ENCODE assay signal across 20 cellular contexts in the genomic region with DNA sequence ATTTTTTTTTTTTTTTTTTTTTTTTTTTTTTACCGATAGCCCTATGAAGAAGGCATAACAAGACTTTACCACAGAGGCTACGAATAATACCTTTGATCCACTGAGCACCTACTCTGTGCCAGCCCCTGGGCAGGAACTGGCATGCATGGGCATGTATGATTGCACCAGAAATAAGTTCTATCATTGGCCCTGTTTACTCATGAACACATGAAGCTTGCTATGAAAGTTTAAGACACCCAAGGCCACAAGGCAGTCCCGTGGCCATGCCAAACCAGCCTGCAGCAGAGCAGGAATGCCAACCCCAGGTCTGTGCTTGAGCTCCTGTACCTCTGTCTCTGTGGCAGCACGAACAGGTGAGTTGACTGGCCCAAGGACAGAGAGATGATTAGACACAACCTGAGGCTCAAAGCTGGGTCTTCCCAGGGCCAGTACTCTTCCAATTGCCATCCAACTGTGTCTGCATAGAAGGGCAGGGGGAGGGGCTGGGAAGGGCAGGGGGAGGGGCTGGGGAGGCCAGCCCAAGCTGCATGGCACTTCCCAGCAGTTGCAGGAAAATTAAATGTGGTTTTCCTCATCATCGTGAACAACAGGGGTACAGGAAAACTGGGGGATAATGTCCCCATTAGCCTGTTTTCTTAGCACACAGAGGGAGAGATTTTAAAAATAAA.
"Had no signal": no experiment of that assay in that cellular context is flagged by ENCODE, and none has a peak within 500 bp of the region (broad histone marks: within the 10 kb centered on the region; RNA-seq: fewer than 3 reads in every experiment).

No MANE protein-coding gene starts in this region.

- H3K9me3 ChIP-seq: body of pancreas, esophagus muscularis mucosa, gastrocnemius medialis, lower lobe of right lung, sigmoid colon, testis, vagina had no signal

- DNase-seq: activated gamma-delta T cell treated with Interleukin-2 at 50 U/mL for 16 hours; activated T-cell treated with anti-CD3 and anti-CD28 coated beads, Interleukin-2, amount 50 U/mL, for 1 hour; anterior cingulate cortex; body of pancreas; caudate nucleus; dermis blood vessel endothelial cell; effector CD8-positive, alpha-beta T cell; gastrocnemius medialis; hypothalamus; lower lobe of right lung; retina; sigmoid colon; stimulated activated CD4-positive, alpha-beta T cell treated with anti-CD3 and anti-CD28 coated beads, Interleukin-15, amount 100 ng/mL, for 24 hours; stimulated activated naive B cell treated with anti-CD40 and anti-IgM and Interleukin-4, amounts not matched to agents 10 μg/mL and 1 μg/mL and 100 μg/mL, for 72 hours; testis had no signal

- H3K4me1 ChIP-seq: body of pancreas, esophagus muscularis mucosa, gastrocnemius medialis, lower lobe of right lung, sigmoid colon, testis, vagina had no signal

- H3K36me3 ChIP-seq: esophagus muscularis mucosa, gastrocnemius medialis, lower lobe of right lung, sigmoid colon, vagina had no signal

- ATAC-seq: body of pancreas; gastrocnemius medialis; left lobe of liver; lower lobe of right lung; naive thymus-derived CD8-positive, alpha-beta T cell; stimulated activated naive B cell treated with anti-CD40 and anti-IgM and Interleukin-4, amounts not matched to agents 10 μg/mL and 1 μg/mL and 100 μg/mL, for 72 hours had no signal

- H3K4me2 ChIP-seq: smooth muscle cell had no signal

- H3K4me3 ChIP-seq: body of pancreas, esophagus muscularis mucosa, gastrocnemius medialis, lower lobe of right lung, sigmoid colon, smooth muscle cell, testis, vagina had no signal

- H3K27me3 ChIP-seq: body of pancreas, esophagus muscularis mucosa, testis, vagina had no signal

- H3K27ac ChIP-seq: body of pancreas, esophagus muscularis mucosa, gastrocnemius medialis, lower lobe of right lung, sigmoid colon, testis, vagina had no signal
